ENCODE assay signal across 8 cellular contexts in genomic region chr2:85326406-85326945, GRCh38. TPM values are rescaled to one million over a fixed set of nuclear protein-coding genes. Genes with fewer than 3 reads are reported as not detected.
DNase-seq lines count a peak whose midpoint lies in the region; ATAC-seq and TF ChIP-seq lines count a peak whose summit lies in the region.

No MANE protein-coding gene starts in this region.

- no peak overlapping the region for H3K14ac ChIP-seq in mesenchymal stem cell (ENCODE audit: low read length in 2 of 2)

- DNase-seq in AG04449 (ENCODE audit: low read depth, low spot score) = no peak
- peak in 4 of 5 experiments; percentile 24 to 82 (median 47) for DNase-seq in T-helper 2 cell
- peak; percentile 19 for DNase-seq in mammary epithelial cell
- DNase-seq in mesenchymal stem cell = peak; percentile 30
- no peak for DNase-seq in thyroid gland
- no peak for DNase-seq in ecto neural progenitor cell (ENCODE audit: low spot score)

- under 1% methylated on average over 18 of the region's 20 CpGs for WGBS in mammary epithelial cell (ENCODE audit: low coverage, missing lambda C conversion rate)
- 73% methylated on average over 20 of the region's 20 CpGs for WGBS in mesenchymal stem cell
- 28 to 41% methylated on average over 20 of the region's 20 CpGs for WGBS in thyroid gland, 2 donors

- no peak overlapping the region for H2AFZ ChIP-seq in mammary epithelial cell (ENCODE audit: low read depth, low read length)
- H2AFZ ChIP-seq in mesenchymal stem cell (ENCODE audit: low read depth, low read length) = no peak overlapping the region

- peaks cover 3% of the 10 kb centered on the region for H4K20me1 ChIP-seq in mammary epithelial cell (ENCODE audit: insufficient read depth, low read length)

- H3K27me3 ChIP-seq in mammary epithelial cell (ENCODE audit: insufficient read depth, low read length) (no peaks in the 10 kb centered on the region), mesenchymal stem cell (ENCODE audit: control insufficient read depth in 1 of 2, insufficient read depth in 1 of 2, low read length in 2 of 2) (no peaks in the 10 kb centered on the region), thyroid gland (no peaks in the 10 kb centered on the region)

- H2BK15ac ChIP-seq in mesenchymal stem cell (ENCODE audit: low read depth, poor library complexity, severe bottlenecking) = no peak overlapping the region

- H2AK5ac ChIP-seq in mesenchymal stem cell (ENCODE audit: low read length, severe bottlenecking) = no peak overlapping the region

- no peak overlapping the region for H4K91ac ChIP-seq in mesenchymal stem cell (ENCODE audit: low read length)

- in situ Hi-C loops in mammary epithelial cell (cut with MboI; ENCODE audit: low sequenced_read_pairs in 2 of 2) = no loop called here

- H3K27ac ChIP-seq in mammary epithelial cell (ENCODE audit: insufficient read depth, low read depth, low read length) (peak overlapping the region; percentile 84), mesenchymal stem cell (ENCODE audit: low read length, poor library complexity, severe bottlenecking) (no peak overlapping the region), thyroid gland (peak overlapping the region in 2 of 3 donors; percentile 80 to 96)

- H3K36me3 ChIP-seq in mammary epithelial cell (ENCODE audit: insufficient read depth, low read length) (peaks cover 24% of the 10 kb centered on the region), mesenchymal stem cell (ENCODE audit: control insufficient read depth in 1 of 2, insufficient read depth in 2 of 2, low read depth in 1 of 2, low read length in 2 of 2) (peaks cover 34 to 52% of the 10 kb centered on the region in 2 experiments), thyroid gland (peaks cover 22 to 33% of the 10 kb centered on the region in 2 donors)

- H3K9ac ChIP-seq in mammary epithelial cell (ENCODE audit: insufficient read depth, low read length) (peak overlapping the region; percentile 71), mesenchymal stem cell (ENCODE audit: low read length) (peak overlapping the region; percentile 94)

- H3K4me1 ChIP-seq in mammary epithelial cell (ENCODE audit: insufficient read depth, low read length) = peaks cover 17% of the 10 kb centered on the region
- H3K4me1 ChIP-seq in mesenchymal stem cell (ENCODE audit: control insufficient read depth, insufficient read depth, low read depth, low read length) = peaks cover 19% of the 10 kb centered on the region
- peaks cover 38 to 49% of the 10 kb centered on the region in 2 donors for H3K4me1 ChIP-seq in thyroid gland

- POLR2A ChIA-PET in AG04449 (lab: Yijun Ruan, JAX) = interaction anchor here (0.6 kb wide), 1 partner anchor 212 kb away, joined by 3 read pairs; the partner anchor contains the start of gene MAT2A

- no peak overlapping the region for H2BK5ac ChIP-seq in mesenchymal stem cell (ENCODE audit: low read depth, low read length, poor library complexity, severe bottlenecking)

- TF ChIP-seq CTCF in AG04449 (IDR thresholded peaks at IDR 0.05; ENCODE audit: insufficient read depth, low read length, missing control alignments) (no peak), mammary epithelial cell (conservative IDR thresholded peaks at IDR 0.05 in 1 of 2, IDR thresholded peaks at IDR 0.05 in 1 of 2; ENCODE audit: extremely low read depth in 1 of 2, insufficient read depth in 1 of 2, low read depth in 1 of 2, low read length in 2 of 2) (no peak), thyroid gland (IDR thresholded peaks at IDR 0.05) (no peak)

- no peak overlapping the region for H3K18ac ChIP-seq in mesenchymal stem cell (ENCODE audit: low read depth in 1 of 2, low read length in 2 of 2)

- H3K23ac ChIP-seq in mesenchymal stem cell (ENCODE audit: low read length in 2 of 2) = peak overlapping the region in 1 of 2 experiments; percentile 5

- peaks cover 59% of the 10 kb centered on the region for H3K79me2 ChIP-seq in mammary epithelial cell (ENCODE audit: insufficient read depth, low read length)

- intact Hi-C loops in mammary epithelial cell (cut with micrococcal nuclease) (loop anchor here (2.0 to 5.0 kb wide), 3 partner anchors 86 to 226 kb away; partner anchors contain the start of gene CAPG), thyroid gland (cut with DNase I) (loop anchor here (10.0 kb wide), 1 partner anchor 218 kb away; no protein-coding TSS in a partner anchor)

- H3K79me1 ChIP-seq in mesenchymal stem cell (replicated peaks; ENCODE audit: low read length, poor library complexity, severe bottlenecking) = peaks cover 14% of the 10 kb centered on the region

- H3K9me3 ChIP-seq in mammary epithelial cell (replicated peaks; ENCODE audit: insufficient read depth, low read length) (no peaks in the 10 kb centered on the region), mesenchymal stem cell (ENCODE audit: control insufficient read depth, low read length) (no peaks in the 10 kb centered on the region), thyroid gland (no peaks in the 10 kb centered on the region)

- TF ChIP-seq POLR2A in thyroid gland (IDR thresholded peaks at IDR 0.05) = no peak

- H3K4me3 ChIP-seq in AG04449 (ENCODE audit: low read depth, low read length) (peak overlapping the region; percentile 87), mammary epithelial cell (replicated peaks in 1 of 3; ENCODE audit: insufficient read depth in 1 of 3, low read depth in 2 of 3, low read length in 3 of 3) (peak overlapping the region; percentile 75 to 84 (median 80)), mesenchymal stem cell (ENCODE audit: insufficient read depth in 1 of 2, low read depth in 1 of 2, low read length in 2 of 2) (peak overlapping the region; percentile 75 to 82), thyroid gland (replicated peaks in 1 of 3) (peak overlapping the region; percentile 56 to 86 (median 65))

- no peak overlapping the region for H3K4ac ChIP-seq in mesenchymal stem cell (ENCODE audit: low read depth in 1 of 2, low read length in 2 of 2)

- dilution Hi-C loops in mammary epithelial cell (cut with HindIII; ENCODE audit: low sequenced_read_pairs) = loop anchor here (5.0 to 10.0 kb wide), 3 partner anchors 49 to 248 kb away; partner anchors contain the start of genes CAPG and VAMP8

- H3K4me2 ChIP-seq in mammary epithelial cell (ENCODE audit: insufficient read depth, low read depth, low read length) = peak overlapping the region; percentile 91
- H3K4me2 ChIP-seq in mesenchymal stem cell (ENCODE audit: low read length, poor library complexity, severe bottlenecking) = peak overlapping the region; percentile 95

- peak; percentile 31 for ATAC-seq in GM19023 (IDR thresholded peaks at IDR 0.05; ENCODE audit: unreplicated experiment)
- peak; percentile 32 for ATAC-seq in HG03432 (IDR thresholded peaks at IDR 0.05; ENCODE audit: unreplicated experiment)

- no peak overlapping the region for H2BK12ac ChIP-seq in mesenchymal stem cell (ENCODE audit: low read length in 2 of 2)

- no peak overlapping the region for H4K8ac ChIP-seq in mesenchymal stem cell (ENCODE audit: low read length)

- H2BK120ac ChIP-seq in mesenchymal stem cell (ENCODE audit: low read depth, low read length) = no peak overlapping the region

- TSS peak; percentile 43 for BruUV-seq in mammary epithelial cell (replicated peaks; lab: Mats Ljungman, UMichigan)

- CTCF ChIA-PET in AG04449 (lab: Yijun Ruan, JAX) = interaction anchor here (0.9 to 2.0 kb wide), 6 partner anchors 8 to 401 kb away, joined by 3 to 15 read pairs (median 4); partner anchors contain the start of genes ELMOD3 and RETSAT
- CTCF ChIA-PET in mammary epithelial cell (lab: Charles Lee; ENCODE audit: low non-redundant PET) = no interaction called here

RNA-seq across cellular contexts. Expression of gene TGOLN2, which starts 1.3 kb away (rescaled TPM):
- total RNA-seq in mammary epithelial cell (10 to 100 TPM; 64.8 to 83.0 TPM), thyroid gland (100 to 1,000 TPM; 146 to 207 (median 162) TPM)
- 42.8 TPM for polyA plus RNA-seq in mammary epithelial cell
- 54.5 TPM for polyA minus RNA-seq in mammary epithelial cell
- 124 TPM for polyA plus RNA-seq in mesenchymal stem cell (2013, experiment 1 of 2)
- polyA plus RNA-seq in mesenchymal stem cell (2013, experiment 2 of 2) = 124 TPM

RNA-seq across cellular contexts. Expression of gene RETSAT, which starts 27.9 kb away (rescaled TPM):
- total RNA-seq in mammary epithelial cell = 100 to 1,000 TPM in 1 of 2 donors, 10 to 100 TPM in 1; 94.7 to 157 TPM
- polyA plus RNA-seq in mammary epithelial cell = 62.0 TPM
- polyA minus RNA-seq in mammary epithelial cell = 90.5 TPM
- 33.6 TPM for polyA plus RNA-seq in mesenchymal stem cell (2013, experiment 1 of 2)
- polyA plus RNA-seq in mesenchymal stem cell (2013, experiment 2 of 2) = 34.3 TPM
- 100 to 1,000 TPM in 3 of 4 donors, 10 to 100 TPM in 1; 88.2 to 253 (median 182) TPM for total RNA-seq in thyroid gland

RNA-seq across cellular contexts. Expression of gene ELMOD3, which starts 28.1 kb away (rescaled TPM):
- total RNA-seq in mammary epithelial cell = 10 to 100 TPM; 17.5 to 23.0 TPM
- 14.3 TPM for polyA plus RNA-seq in mammary epithelial cell
- polyA minus RNA-seq in mammary epithelial cell = 13.5 TPM
- 7.1 TPM for polyA plus RNA-seq in mesenchymal stem cell (2013, experiment 1 of 2)
- 7.6 TPM for polyA plus RNA-seq in mesenchymal stem cell (2013, experiment 2 of 2)
- total RNA-seq in thyroid gland = 10 to 100 TPM; 23.4 to 34.5 (median 31.4) TPM

Comparison
In these comparisons a context has a peak if more than half of its experiments do, and no peak if none do; other contexts are left out.
1. DNase-seq: peak in T-helper 2 cell (4 of 5), mammary epithelial cell (single experiment) and mesenchymal stem cell (single experiment); none in AG04449 (single experiment), thyroid gland (0 of 2) and ecto neural progenitor cell (single experiment).
2. Peak in every context shown above with its lines, with median percentiles within 50 percentile points of each other: H3K4me3 ChIP-seq.